Comparison of ENCODE assay signal across 1 cellular context in genomic region chr12:53006810-53007742, GRCh38.
TF ChIP-seq lines count a peak whose summit lies in the region.

No MANE protein-coding gene starts in this region.

TF ChIP-seq in WTC11, 78 proteins besides CTCF, POLR2A, EP300 and RAD21 (continued from another document):
- TF ChIP-seq E2F4 (CRISPR knock-in tag; IDR thresholded peaks at IDR 0.05; ENCODE audit: borderline replicate concordance, low read depth) (no peak; the same call in 1 of the 2 replicates), SMAD3 (CRISPR knock-in tag; IDR thresholded peaks at IDR 0.05; ENCODE audit: borderline replicate concordance) (no peak), NR3C1 (CRISPR knock-in tag; conservative IDR thresholded peaks at IDR 0.05; ENCODE audit: low read depth) (no peak), ZNF396 (CRISPR knock-in tag; IDR thresholded peaks at IDR 0.05; ENCODE audit: borderline replicate concordance) (no peak), ATF2 (CRISPR knock-in tag; IDR thresholded peaks at IDR 0.05; ENCODE audit: borderline replicate concordance, low read depth) (no peak), ZNF281 (CRISPR knock-in tag; IDR thresholded peaks at IDR 0.05) (no peak), ETV6 (CRISPR knock-in tag; IDR thresholded peaks at IDR 0.05) (no peak), MLX (CRISPR knock-in tag; IDR thresholded peaks at IDR 0.05) (no peak), AR (CRISPR knock-in tag; IDR thresholded peaks at IDR 0.05) (peak; percentile 73; the same call in 1 of the 2 replicates), ZNF416 (CRISPR knock-in tag; IDR thresholded peaks at IDR 0.05) (peak; percentile 80; the same call in 1 of the 2 replicates), FOXJ3 (CRISPR knock-in tag; IDR thresholded peaks at IDR 0.05; ENCODE audit: borderline replicate concordance) (no peak)
